8 cellular contexts compared by ENCODE assay signal in genomic region chr4:155972098-155972497, GRCh38. TPM values are rescaled to one million over a fixed set of nuclear protein-coding genes. Genes with fewer than 3 reads are reported as not detected.
DNase-seq lines count a peak whose midpoint lies in the region; ATAC-seq and TF ChIP-seq lines count a peak whose summit lies in the region.

No MANE protein-coding gene starts in this region.

- no peak overlapping the region for H3K4me3 Mint-ChIP-seq in activated T-cell treated with anti-CD3 and anti-CD28 coated beads, Interleukin-2, amount 50 U/mL, for 24 hours

- TF ChIP-seq POLR2A in thyroid gland (IDR thresholded peaks at IDR 0.05) = no peak

- H3K36me3 ChIP-seq in HEK293 (ENCODE audit: control insufficient read depth in 2 of 2, insufficient read depth in 1 of 2, low read length in 2 of 2) (no peaks in the 10 kb centered on the region), thyroid gland (no peaks in the 10 kb centered on the region)

- H3K9me3 Mint-ChIP-seq in activated T-cell treated with anti-CD3 and anti-CD28 coated beads, Interleukin-2, amount 50 U/mL, for 24 hours = no peaks in the 10 kb centered on the region

- 50 to 53% methylated on average over 4 of the region's 4 CpGs for WGBS in thyroid gland, 2 donors

- intact Hi-C loops in left colon (cut with DNase I, micrococcal nuclease) = no loop called here
- intact Hi-C loops in posterior vena cava (cut with DNase I) = no loop called here
- intact Hi-C loops in thyroid gland (cut with DNase I) = no loop called here

- H3K4me1 Mint-ChIP-seq in activated T-cell treated with anti-CD3 and anti-CD28 coated beads, Interleukin-2, amount 50 U/mL, for 24 hours (ENCODE audit: low read depth) = no peaks in the 10 kb centered on the region

- H3K4me1 ChIP-seq in HEK293 (ENCODE audit: control insufficient read depth, insufficient read depth, low read length) = no peaks in the 10 kb centered on the region
- no peaks in the 10 kb centered on the region for H3K4me1 ChIP-seq in thyroid gland

- H3K4me3 ChIP-seq in GM12865 (ENCODE audit: low read depth, low read length) = no peak overlapping the region
- H3K4me3 ChIP-seq in HEK293 (ENCODE audit: low read depth, low read length) = no peak overlapping the region
- no peak overlapping the region for H3K4me3 ChIP-seq in thyroid gland (replicated peaks in 1 of 3)

- POLR2A ChIA-PET in HEK293 (lab: Yijun Ruan, JAX) = no interaction called here

- peaks cover 27% of the 10 kb centered on the region for H3K27me3 Mint-ChIP-seq in activated T-cell treated with anti-CD3 and anti-CD28 coated beads, Interleukin-2, amount 50 U/mL, for 24 hours

- H3K27ac ChIP-seq in HEK293 (ENCODE audit: extremely low read depth, low read depth, low read length) (no peak overlapping the region), thyroid gland (no peak overlapping the region)

- H3K27ac Mint-ChIP-seq in activated T-cell treated with anti-CD3 and anti-CD28 coated beads, Interleukin-2, amount 50 U/mL, for 24 hours = no peak overlapping the region

- H3K9me3 ChIP-seq in HEK293 (ENCODE audit: control insufficient read depth, insufficient read depth, low read depth, low read length) = no peaks in the 10 kb centered on the region
- H3K9me3 ChIP-seq in thyroid gland = no peaks in the 10 kb centered on the region

- H3K36me3 Mint-ChIP-seq in activated T-cell treated with anti-CD3 and anti-CD28 coated beads, Interleukin-2, amount 50 U/mL, for 24 hours (ENCODE audit: low read depth) = no peaks in the 10 kb centered on the region

- peak; percentile 74 for DNase-seq in GM12865 (ENCODE audit: low read depth)
- peak; percentile 61 for DNase-seq in OCI-M1 (lab: John Stamatoyannopoulos, UW)
- DNase-seq in iris pigment epithelial cell (ENCODE audit: low read depth) = peak; percentile 46
- no peak for DNase-seq in left colon
- DNase-seq in activated T-cell treated with anti-CD3 and anti-CD28 coated beads, Interleukin-2, amount 50 U/mL, for 24 hours = no peak
- DNase-seq in posterior vena cava (ENCODE audit: low spot score) = no peak
- DNase-seq in thyroid gland = no peak

- no peaks in the 10 kb centered on the region for H3K27me3 ChIP-seq in thyroid gland

- CTCF ChIA-PET in HEK293 (lab: Yijun Ruan, JAX) = interaction anchor here (0.5 to 1.3 kb wide), 6 partner anchors 11 to 1646 kb away, joined by 3 to 4 read pairs (median 3); no protein-coding TSS in a partner anchor

- TF ChIP-seq CTCF in GM12865 (IDR thresholded peaks at IDR 0.05; ENCODE audit: insufficient read depth, low read depth, low read length, missing control alignments) (peak; percentile 55), HEK293 (tag by site-specific recombination; IDR thresholded peaks at IDR 0.05) (no peak), thyroid gland (IDR thresholded peaks at IDR 0.05) (no peak)

- no peak for ATAC-seq in left colon

TF ChIP-seq in HEK293, 187 proteins besides CTCF, POLR2A, EP300 and RAD21:
- no peak for TF ChIP-seq GLI2 (tag by site-specific recombination; IDR thresholded peaks at IDR 0.05; ENCODE audit: borderline replicate concordance, low read depth)
- no peak for TF ChIP-seq SP3 (tag by site-specific recombination; IDR thresholded peaks at IDR 0.05)
- TF ChIP-seq ZNF654 (tag by site-specific recombination; IDR thresholded peaks at IDR 0.05; ENCODE audit: low read depth) = peak; percentile 13; the same call in 1 of the 2 replicates

RNA-seq across cellular contexts. Expression of gene CTSO, which starts 18.4 kb away (rescaled TPM):
- total RNA-seq in left colon (10 to 100 TPM; 11.4 to 16.7 TPM), posterior vena cava (10 to 100 TPM; 15.0 to 23.8 TPM), thyroid gland (10 to 100 TPM; 31.9 to 36.3 (median 35.6) TPM)

Comparison
In these comparisons a context has a peak if more than half of its experiments do, and no peak if none do; other contexts are left out.
1. DNase-seq: peak in GM12865 (single experiment), OCI-M1 (single experiment) and iris pigment epithelial cell (single experiment); none in left colon (0 of 2), activated T-cell treated with anti-CD3 and anti-CD28 coated beads, Interleukin-2, amount 50 U/mL, for 24 hours (single experiment), posterior vena cava (single experiment) and thyroid gland (0 of 2).